ENCODE assay signal across 10 cellular contexts in genomic region chr17:44094701-44095387, GRCh38. TPM values are rescaled to one million over a fixed set of nuclear protein-coding genes. Genes with fewer than 3 reads are reported as not detected.
DNase-seq lines count a peak whose midpoint lies in the region; ATAC-seq, FAIRE-seq and TF ChIP-seq lines count a peak whose summit lies in the region.
"Had no signal": no experiment of that assay in that cellular context is flagged by ENCODE, and none has a peak within 500 bp of the region (broad histone marks: within the 10 kb centered on the region; RNA-seq: fewer than 3 reads in every experiment).

No MANE protein-coding gene starts in this region.

- no peak for ATAC-seq in HepG2
- ATAC-seq in right lobe of liver, result no peak
- ATAC-seq in GM19328 (IDR thresholded peaks at IDR 0.05; ENCODE audit: unreplicated experiment), result no peak

- peaks cover 8% of the 10 kb centered on the region for H3K79me1 ChIP-seq in neuronal stem cell (ENCODE audit: low read depth, low read length)

- TF ChIP-seq EP300 in HepG2 (IDR thresholded peaks at IDR 0.05; ENCODE audit: low read depth in 2 of 2, low read length in 2 of 2), result no peak
- TF ChIP-seq EP300 in HepG2 (CRISPR knock-in tag; IDR thresholded peaks at IDR 0.05; ENCODE audit: borderline replicate concordance), result no peak

- no TSS peak for BruUV-seq in HepG2 (replicated peaks; lab: Mats Ljungman, UMichigan)

- H3K9ac ChIP-seq in HepG2 (ENCODE audit: insufficient read depth, low read depth, low read length) (peak overlapping the region; percentile 80; the same call in 1 of the 2 replicates), neuronal stem cell (ENCODE audit: low read depth, low read length, poor library complexity) (no peak overlapping the region)

- peak overlapping the region; percentile 87; the same call in 1 of the 2 replicates for H3K4me2 ChIP-seq in HepG2 (ENCODE audit: low read depth, low read length)
- H3K4me2 ChIP-seq in neuronal stem cell (ENCODE audit: insufficient read depth, low read length, poor library complexity, severe bottlenecking), result peak overlapping the region; percentile 50

- CTCF ChIA-PET in HepG2 (lab: Yijun Ruan, JAX; ENCODE audit: low intra/inter-chr PET ratio, low total read pairs), result interaction anchor here (1.0 to 2.4 kb wide), 3 partner anchors 11 to 21 kb away, joined by 3 to 17 read pairs (median 3); no protein-coding TSS in a partner anchor

- no peak overlapping the region for H3K4me3 Mint-ChIP-seq in endothelial cell (ENCODE audit: unreplicated experiment)
- no peak overlapping the region for H3K4me3 Mint-ChIP-seq in activated CD4-positive, alpha-beta T cell treated with anti-CD3 and anti-CD28 coated beads, Interleukin-2, amount 10 ng/mL, durations not matched to agents 24 days and 14 days

- DNase-seq in HepG2 (ENCODE audit: low spot score), result no peak
- DNase-seq in right lobe of liver, result no peak
- no peak for DNase-seq in endothelial cell (ENCODE audit: low spot score)
- no peak for DNase-seq in neuronal stem cell (ENCODE audit: low spot score)
- DNase-seq in activated CD4-positive, alpha-beta T cell treated with anti-CD3 and anti-CD28 coated beads, Interleukin-2, amount 10 ng/mL, durations not matched to agents 24 days and 14 days, result no peak
- no peak for DNase-seq in activated gamma-delta T cell (lab: John Stamatoyannopoulos, UW)
- no peak for DNase-seq in NOMO-1 treated with DMSO at 0.1 percent for 48 hours (lab: John Stamatoyannopoulos, UW; ENCODE audit: unreplicated experiment)
- DNase-seq: stimulated activated CD4-positive, alpha-beta T cell treated with anti-CD3 and anti-CD28 coated beads, Interleukin-2, amount 100 ng/mL, for 24 hours; T-cell had no signal

- H4K91ac ChIP-seq in neuronal stem cell (ENCODE audit: low read depth, low read length, poor library complexity), result no peak overlapping the region

- H3K27me3 Mint-ChIP-seq in endothelial cell (ENCODE audit: unreplicated experiment), result peaks cover 11% of the 10 kb centered on the region
- no peaks in the 10 kb centered on the region for H3K27me3 Mint-ChIP-seq in activated CD4-positive, alpha-beta T cell treated with anti-CD3 and anti-CD28 coated beads, Interleukin-2, amount 10 ng/mL, durations not matched to agents 24 days and 14 days
- H3K27me3 Mint-ChIP-seq: T-cell had no signal

- H3K27me3 ChIP-seq in HepG2 (ENCODE audit: control insufficient read depth in 1 of 2, insufficient read depth in 2 of 2, low read length in 2 of 2) (no peaks in the 10 kb centered on the region), right lobe of liver (no peaks in the 10 kb centered on the region), neuronal stem cell (ENCODE audit: control insufficient read depth in 3 of 3, insufficient read depth in 3 of 3, low read depth in 1 of 3, low read length in 3 of 3) (no peaks in the 10 kb centered on the region)

- H3K27ac Mint-ChIP-seq in endothelial cell (ENCODE audit: unreplicated experiment), result peak overlapping the region; percentile 100
- H3K27ac Mint-ChIP-seq in activated CD4-positive, alpha-beta T cell treated with anti-CD3 and anti-CD28 coated beads, Interleukin-2, amount 10 ng/mL, durations not matched to agents 24 days and 14 days, result no peak overlapping the region
- H3K27ac Mint-ChIP-seq: T-cell had no signal

- H3K9me3 ChIP-seq in HepG2 (ENCODE audit: low read length), result no peaks in the 10 kb centered on the region
- no peaks in the 10 kb centered on the region for H3K9me3 ChIP-seq in right lobe of liver
- no peaks in the 10 kb centered on the region for H3K9me3 ChIP-seq in neuronal stem cell (replicated peaks in 1 of 2; ENCODE audit: control insufficient read depth in 2 of 2, insufficient read depth in 1 of 2, low read depth in 1 of 2, low read length in 2 of 2)

- TF ChIP-seq RAD21 in HepG2 (CRISPR knock-in tag; IDR thresholded peaks at IDR 0.05), result no peak

- no peak for TF ChIP-seq POLR2A in HepG2 (IDR thresholded peaks at IDR 0.05; ENCODE audit: insufficient read depth in 1 of 2, low read depth in 2 of 2, low read length in 2 of 2)
- TF ChIP-seq POLR2A in right lobe of liver (IDR thresholded peaks at IDR 0.05), result no peak

- H3K27ac ChIP-seq in HepG2 (ENCODE audit: extremely low read length, insufficient read depth, low read length) (peak overlapping the region; percentile 94), right lobe of liver (peak overlapping the region in 1 of 3 donors; percentile 68), neuronal stem cell (replicated peaks; ENCODE audit: low read length) (peak overlapping the region; percentile 99)

- H2BK15ac ChIP-seq in neuronal stem cell (ENCODE audit: low read length), result no peak overlapping the region

- H3K9me3 Mint-ChIP-seq in endothelial cell (ENCODE audit: unreplicated experiment), result no peaks in the 10 kb centered on the region
- no peaks in the 10 kb centered on the region for H3K9me3 Mint-ChIP-seq in activated CD4-positive, alpha-beta T cell treated with anti-CD3 and anti-CD28 coated beads, Interleukin-2, amount 10 ng/mL, durations not matched to agents 24 days and 14 days
- H3K9me3 Mint-ChIP-seq: T-cell had no signal

- no peak overlapping the region for H4K8ac ChIP-seq in neuronal stem cell (ENCODE audit: low read depth, low read length)

- H2BK5ac ChIP-seq in neuronal stem cell (ENCODE audit: low read length), result peak overlapping the region; percentile 85

- TF ChIP-seq CTCF in HepG2 (CRISPR knock-in tag; IDR thresholded peaks at IDR 0.05), result no peak
- TF ChIP-seq CTCF in right lobe of liver (IDR thresholded peaks at IDR 0.05), result no peak
- no peak for TF ChIP-seq CTCF in endothelial cell (IDR thresholded peaks at IDR 0.05; ENCODE audit: unreplicated experiment)

- POLR2A ChIA-PET in HepG2 (lab: Yijun Ruan, JAX), result interaction anchor here (1.0 to 3.1 kb wide), 6 partner anchors 13 to 92 kb away, joined by 4 to 23 read pairs (median 14); partner anchors contain the start of genes G6PC3, HDAC5, LSM12 and TMUB2

- no peak overlapping the region for H2AK5ac ChIP-seq in neuronal stem cell (ENCODE audit: low read depth, low read length)

- no peak overlapping the region for H3K4ac ChIP-seq in neuronal stem cell (ENCODE audit: low read length)

- no peak overlapping the region for H2BK120ac ChIP-seq in neuronal stem cell (ENCODE audit: low read depth, low read length)

- peaks cover 11% of the 10 kb centered on the region for H3K79me2 ChIP-seq in HepG2 (ENCODE audit: insufficient read depth, low read length)

- intact Hi-C loops in HepG2 (cut with micrococcal nuclease; ENCODE audit: unreplicated experiment), result no loop called here
- intact Hi-C loops in right lobe of liver (cut with DNase I), result no loop called here
- intact Hi-C loops in activated CD4-positive, alpha-beta T cell treated with anti-CD3 and anti-CD28 coated beads, Interleukin-2, amount 10 ng/mL, durations not matched to agents 24 days and 14 days (cut with micrococcal nuclease), result no loop called here

- peaks cover 47% of the 10 kb centered on the region for H3K4me1 ChIP-seq in HepG2 (ENCODE audit: insufficient read depth, low read length)
- peaks cover 0 to 35% (median 19%) of the 10 kb centered on the region in 4 donors for H3K4me1 ChIP-seq in right lobe of liver
- peaks cover 10 to 12% of the 10 kb centered on the region in 2 donors for H3K4me1 ChIP-seq in neuronal stem cell (ENCODE audit: control insufficient read depth in 2 of 2, insufficient read depth in 1 of 2, low read depth in 1 of 2, low read length in 2 of 2)

- H3K36me3 Mint-ChIP-seq in endothelial cell (ENCODE audit: low read depth, unreplicated experiment), result peaks cover 5% of the 10 kb centered on the region
- H3K36me3 Mint-ChIP-seq in activated CD4-positive, alpha-beta T cell treated with anti-CD3 and anti-CD28 coated beads, Interleukin-2, amount 10 ng/mL, durations not matched to agents 24 days and 14 days (ENCODE audit: low read depth), result peaks cover 2% of the 10 kb centered on the region

- no peak overlapping the region for H3K4me3 ChIP-seq in HepG2 (replicated peaks in 1 of 3; ENCODE audit: insufficient read depth in 1 of 3, low read depth in 2 of 3, low read length in 3 of 3)
- H3K4me3 ChIP-seq in right lobe of liver, result no peak overlapping the region
- peak overlapping the region in 1 of 2 donors; percentile 45 for H3K4me3 ChIP-seq in neuronal stem cell (ENCODE audit: low read length in 2 of 2)

- no peak overlapping the region for H2AFZ ChIP-seq in HepG2 (ENCODE audit: low read length)
- no peak overlapping the region for H2AFZ ChIP-seq in neuronal stem cell (ENCODE audit: low read length)

- H3K23ac ChIP-seq in neuronal stem cell (ENCODE audit: low read depth, low read length, poor library complexity), result no peak overlapping the region

- H3K4me1 Mint-ChIP-seq in endothelial cell (ENCODE audit: unreplicated experiment), result peaks cover 42% of the 10 kb centered on the region
- peaks cover 10% of the 10 kb centered on the region for H3K4me1 Mint-ChIP-seq in activated CD4-positive, alpha-beta T cell treated with anti-CD3 and anti-CD28 coated beads, Interleukin-2, amount 10 ng/mL, durations not matched to agents 24 days and 14 days

- in situ Hi-C loops in HepG2 (cut with HindIII; ENCODE audit: extremely low pct_ligation_motif_present, low pct_unique_long_range_greater_than_20kb), result no loop called here

- H3K14ac ChIP-seq in neuronal stem cell (ENCODE audit: low read length), result no peak overlapping the region

- peaks cover 7% of the 10 kb centered on the region; the same call in 1 of the 2 replicates for H4K20me1 ChIP-seq in HepG2 (ENCODE audit: insufficient read depth, low read length)

- H3K36me3 ChIP-seq in HepG2 (replicated peaks in 1 of 2; ENCODE audit: control insufficient read depth in 1 of 2, insufficient read depth in 2 of 2, low read length in 2 of 2) (peaks cover 15 to 25% of the 10 kb centered on the region in 2 experiments), right lobe of liver (peaks cover 0 to 29% (median 0%) of the 10 kb centered on the region in 4 donors), neuronal stem cell (replicated peaks in 1 of 2; ENCODE audit: control insufficient read depth in 2 of 2, insufficient read depth in 2 of 2, low read length in 2 of 2) (peaks cover 16 to 24% of the 10 kb centered on the region in 2 donors)

- peak overlapping the region; percentile 33 for H3K18ac ChIP-seq in neuronal stem cell (ENCODE audit: low read length)

- WGBS in HepG2 (ENCODE audit: low lambda C conversion rate), result 94% methylated on average over 8 of the region's 8 CpGs
- WGBS in right lobe of liver (ENCODE audit: insufficient coverage, low coverage, low lambda C conversion rate, missing lambda C conversion rate), result 79% methylated on average over 7 of the region's 8 CpGs
- no CpG with 5 or more reads among the region's 8 CpGs for WGBS in neuronal stem cell (ENCODE audit: extremely low coverage in 2 of 2, insufficient read length in 2 of 2, insufficient replicate concordance in 1 of 2), 2 donors

- no peak overlapping the region for H2BK12ac ChIP-seq in neuronal stem cell (ENCODE audit: low read length)

- FAIRE-seq in HepG2 (lab: Jason Lieb, UNC), result no peak

RNA-seq across cellular contexts. Expression of gene G6PC3, which starts 24.3 kb away (rescaled TPM):
- total RNA-seq in HepG2 (2016; rRNA removed; fragmentation: Illumina TruSeq; extraction: Trizol) (18.8 and 38.5 TPM in 2 replicates), right lobe of liver (10 to 100 TPM in 2 of 6 experiments, 1 to 10 TPM in 4; 5.9 to 24.2 (median 9.9) TPM), endothelial cell (ENCODE audit: unreplicated experiment) (113 TPM)
- 8.6 and 14.9 TPM in 2 replicates for total RNA-seq in HepG2 (2016; cell fraction: cytosol; rRNA removed; fragmentation: Illumina TruSeq; extraction: Trizol; ENCODE audit: low read depth)
- total RNA-seq in HepG2 (2016; cell fraction: insoluble cytoplasmic fraction; rRNA removed; fragmentation: Illumina TruSeq; extraction: Trizol), result 17.5 and 37.8 TPM in 2 replicates
- 16.0 and 22.0 TPM in 2 replicates for total RNA-seq in HepG2 (2016; cell fraction: membrane; rRNA removed; fragmentation: Illumina TruSeq; extraction: Trizol)
- 40.7 and 44.5 TPM in 2 replicates for total RNA-seq in HepG2 (2016; cell fraction: nucleus; rRNA removed; fragmentation: Illumina TruSeq; extraction: Trizol)
- polyA plus RNA-seq in HepG2 (2011; rRNA removed), result 75.8 and 76.1 TPM in 2 replicates
- 79.2 and 116 TPM in 2 replicates for polyA plus RNA-seq in HepG2 (2011; cell fraction: cytosol; rRNA removed)
- 46.2 and 49.1 TPM in 2 replicates for polyA plus RNA-seq in HepG2 (2011; cell fraction: nucleus; rRNA removed)
- 40.3 and 62.7 TPM in 2 replicates for polyA plus RNA-seq in HepG2 (2012)
- 24.5 and 33.4 TPM in 2 replicates for polyA plus RNA-seq in HepG2 (2016; cell fraction: cytosol; fragmentation: Illumina TruSeq; extraction: Trizol; ENCODE audit: low read depth)
- polyA plus RNA-seq in HepG2 (2016; cell fraction: insoluble cytoplasmic fraction; fragmentation: Illumina TruSeq; extraction: Trizol; ENCODE audit: low read depth), result 41.7 and 46.0 TPM in 2 replicates
- polyA plus RNA-seq in HepG2 (2016; cell fraction: membrane; fragmentation: Illumina TruSeq; extraction: Trizol; ENCODE audit: low read depth), result 39.8 and 42.2 TPM in 2 replicates
- 126 and 134 TPM in 2 replicates for polyA plus RNA-seq in HepG2 (2016; cell fraction: nucleus; fragmentation: Illumina TruSeq; extraction: Trizol; ENCODE audit: insufficient read depth, low read depth)
- polyA minus RNA-seq in HepG2 (2011; rRNA and poly(A)+ RNA removed; ENCODE audit: low replicate concordance), result 232 and 267 TPM in 2 replicates
- 41.8 and 52.8 TPM in 2 replicates for polyA minus RNA-seq in HepG2 (2011; cell fraction: cytosol; rRNA and poly(A)+ RNA removed)
- 25.0 and 33.2 TPM in 2 replicates for polyA minus RNA-seq in HepG2 (2011; cell fraction: nucleus; rRNA and poly(A)+ RNA removed)
- polyA plus RNA-seq in neuronal stem cell (2013, experiment 1 of 2), result 126 TPM
- polyA plus RNA-seq in neuronal stem cell (2013, experiment 2 of 2), result 131 TPM
- 33.3 and 34.1 TPM in 2 replicates for total RNA-seq in activated CD4-positive, alpha-beta T cell treated with anti-CD3 and anti-CD28 coated beads, Interleukin-2, amount 10 ng/mL, durations not matched to agents 24 days and 14 days

RNA-seq across cellular contexts. Expression of gene LSM12, which starts 28.4 kb away (rescaled TPM):
- total RNA-seq in HepG2 (2016; rRNA removed; fragmentation: Illumina TruSeq; extraction: Trizol), result 52.8 and 58.4 TPM in 2 replicates
- 33.1 and 35.6 TPM in 2 replicates for total RNA-seq in HepG2 (2016; cell fraction: cytosol; rRNA removed; fragmentation: Illumina TruSeq; extraction: Trizol; ENCODE audit: low read depth)
- total RNA-seq in HepG2 (2016; cell fraction: insoluble cytoplasmic fraction; rRNA removed; fragmentation: Illumina TruSeq; extraction: Trizol), result 54.1 and 58.0 TPM in 2 replicates
- total RNA-seq in HepG2 (2016; cell fraction: membrane; rRNA removed; fragmentation: Illumina TruSeq; extraction: Trizol), result 83.5 and 84.1 TPM in 2 replicates
- 32.8 and 34.5 TPM in 2 replicates for total RNA-seq in HepG2 (2016; cell fraction: nucleus; rRNA removed; fragmentation: Illumina TruSeq; extraction: Trizol)
- 43.3 and 55.7 TPM in 2 replicates for polyA plus RNA-seq in HepG2 (2011; rRNA removed)
- 39.5 and 49.1 TPM in 2 replicates for polyA plus RNA-seq in HepG2 (2011; cell fraction: cytosol; rRNA removed)
- 23.0 and 23.8 TPM in 2 replicates for polyA plus RNA-seq in HepG2 (2011; cell fraction: nucleus; rRNA removed)
- 41.3 and 43.4 TPM in 2 replicates for polyA plus RNA-seq in HepG2 (2012)
- 42.1 and 49.1 TPM in 2 replicates for polyA plus RNA-seq in HepG2 (2016; cell fraction: cytosol; fragmentation: Illumina TruSeq; extraction: Trizol; ENCODE audit: low read depth)
- polyA plus RNA-seq in HepG2 (2016; cell fraction: insoluble cytoplasmic fraction; fragmentation: Illumina TruSeq; extraction: Trizol; ENCODE audit: low read depth), result 92.1 and 94.1 TPM in 2 replicates
- 93.0 and 95.9 TPM in 2 replicates for polyA plus RNA-seq in HepG2 (2016; cell fraction: membrane; fragmentation: Illumina TruSeq; extraction: Trizol; ENCODE audit: low read depth)
- polyA plus RNA-seq in HepG2 (2016; cell fraction: nucleus; fragmentation: Illumina TruSeq; extraction: Trizol; ENCODE audit: insufficient read depth, low read depth), result 65.1 and 74.2 TPM in 2 replicates
- polyA minus RNA-seq in HepG2 (2011; rRNA and poly(A)+ RNA removed; ENCODE audit: low replicate concordance), result 62.0 and 88.5 TPM in 2 replicates
- 34.6 and 39.9 TPM in 2 replicates for polyA minus RNA-seq in HepG2 (2011; cell fraction: cytosol; rRNA and poly(A)+ RNA removed)
- polyA minus RNA-seq in HepG2 (2011; cell fraction: nucleus; rRNA and poly(A)+ RNA removed), result 40.4 and 42.5 TPM in 2 replicates
- total RNA-seq in right lobe of liver, result 10 to 100 TPM; 24.2 to 30.6 (median 29.4) TPM
- 63.0 TPM for total RNA-seq in endothelial cell (ENCODE audit: unreplicated experiment)
- 88.7 TPM for polyA plus RNA-seq in neuronal stem cell (2013, experiment 1 of 2)
- 90.7 TPM for polyA plus RNA-seq in neuronal stem cell (2013, experiment 2 of 2)
- 101 and 107 TPM in 2 replicates for total RNA-seq in activated CD4-positive, alpha-beta T cell treated with anti-CD3 and anti-CD28 coated beads, Interleukin-2, amount 10 ng/mL, durations not matched to agents 24 days and 14 days

RNA-seq across cellular contexts. Expression of gene HDAC5, which starts 28.6 kb away (rescaled TPM):
- total RNA-seq in HepG2 (2016; rRNA removed; fragmentation: Illumina TruSeq; extraction: Trizol) (34.0 and 46.4 TPM in 2 replicates), right lobe of liver (10 to 100 TPM; 12.0 to 26.4 (median 15.5) TPM), endothelial cell (ENCODE audit: unreplicated experiment) (51.4 TPM)
- 9.5 and 10.8 TPM in 2 replicates for total RNA-seq in HepG2 (2016; cell fraction: cytosol; rRNA removed; fragmentation: Illumina TruSeq; extraction: Trizol; ENCODE audit: low read depth)
- total RNA-seq in HepG2 (2016; cell fraction: insoluble cytoplasmic fraction; rRNA removed; fragmentation: Illumina TruSeq; extraction: Trizol), result 32.6 and 44.0 TPM in 2 replicates
- 18.6 and 21.1 TPM in 2 replicates for total RNA-seq in HepG2 (2016; cell fraction: membrane; rRNA removed; fragmentation: Illumina TruSeq; extraction: Trizol)
- 37.8 and 39.5 TPM in 2 replicates for total RNA-seq in HepG2 (2016; cell fraction: nucleus; rRNA removed; fragmentation: Illumina TruSeq; extraction: Trizol)
- 85.4 and 140 TPM in 2 replicates for polyA plus RNA-seq in HepG2 (2011; rRNA removed)
- polyA plus RNA-seq in HepG2 (2011; cell fraction: cytosol; rRNA removed), result 66.8 and 91.0 TPM in 2 replicates
- polyA plus RNA-seq in HepG2 (2011; cell fraction: nucleus; rRNA removed), result 179 and 189 TPM in 2 replicates
- 88.1 and 102 TPM in 2 replicates for polyA plus RNA-seq in HepG2 (2012)
- 3.3 and 3.4 TPM in 2 replicates for polyA plus RNA-seq in HepG2 (2016; cell fraction: cytosol; fragmentation: Illumina TruSeq; extraction: Trizol; ENCODE audit: low read depth)
- 24.1 and 29.9 TPM in 2 replicates for polyA plus RNA-seq in HepG2 (2016; cell fraction: insoluble cytoplasmic fraction; fragmentation: Illumina TruSeq; extraction: Trizol; ENCODE audit: low read depth)
- polyA plus RNA-seq in HepG2 (2016; cell fraction: membrane; fragmentation: Illumina TruSeq; extraction: Trizol; ENCODE audit: low read depth), result 9.7 and 10.3 TPM in 2 replicates
- polyA plus RNA-seq in HepG2 (2016; cell fraction: nucleus; fragmentation: Illumina TruSeq; extraction: Trizol; ENCODE audit: insufficient read depth, low read depth), result 56.7 and 66.5 TPM in 2 replicates
- polyA minus RNA-seq in HepG2 (2011; rRNA and poly(A)+ RNA removed; ENCODE audit: low replicate concordance), result 59.4 and 315 TPM in 2 replicates
- polyA minus RNA-seq in HepG2 (2011; cell fraction: cytosol; rRNA and poly(A)+ RNA removed), result 82.1 and 94.7 TPM in 2 replicates
- 68.9 and 78.6 TPM in 2 replicates for polyA minus RNA-seq in HepG2 (2011; cell fraction: nucleus; rRNA and poly(A)+ RNA removed)
- 43.3 TPM for polyA plus RNA-seq in neuronal stem cell (2013, experiment 1 of 2)
- 44.0 TPM for polyA plus RNA-seq in neuronal stem cell (2013, experiment 2 of 2)
- total RNA-seq in activated CD4-positive, alpha-beta T cell treated with anti-CD3 and anti-CD28 coated beads, Interleukin-2, amount 10 ng/mL, durations not matched to agents 24 days and 14 days, result 16.1 and 17.7 TPM in 2 replicates

RNA-seq across cellular contexts. Expression of gene HROB, which starts 46.9 kb away (rescaled TPM):
- total RNA-seq in HepG2 (2016; rRNA removed; fragmentation: Illumina TruSeq; extraction: Trizol) (6.7 and 7.1 TPM in 2 replicates), right lobe of liver (1 to 10 TPM in 1 of 6 experiments, under 1 TPM in 5; 0.20 to 1.1 (median 0.40) TPM), endothelial cell (ENCODE audit: unreplicated experiment) (6.1 TPM)
- total RNA-seq in HepG2 (2016; cell fraction: cytosol; rRNA removed; fragmentation: Illumina TruSeq; extraction: Trizol; ENCODE audit: low read depth), result 5.6 and 7.4 TPM in 2 replicates
- total RNA-seq in HepG2 (2016; cell fraction: insoluble cytoplasmic fraction; rRNA removed; fragmentation: Illumina TruSeq; extraction: Trizol), result 5.5 and 5.6 TPM in 2 replicates
- total RNA-seq in HepG2 (2016; cell fraction: membrane; rRNA removed; fragmentation: Illumina TruSeq; extraction: Trizol), result 5.5 and 5.6 TPM in 2 replicates
- 5.1 and 5.5 TPM in 2 replicates for total RNA-seq in HepG2 (2016; cell fraction: nucleus; rRNA removed; fragmentation: Illumina TruSeq; extraction: Trizol)
- polyA plus RNA-seq in HepG2 (2011; rRNA removed), result 5.0 and 6.1 TPM in 2 replicates
- 3.3 and 4.0 TPM in 2 replicates for polyA plus RNA-seq in HepG2 (2011; cell fraction: cytosol; rRNA removed)
- polyA plus RNA-seq in HepG2 (2011; cell fraction: nucleus; rRNA removed), result 7.3 and 8.7 TPM in 2 replicates
- 2.5 and 4.8 TPM in 2 replicates for polyA plus RNA-seq in HepG2 (2012)
- 1.4 and 1.5 TPM in 2 replicates for polyA plus RNA-seq in HepG2 (2016; cell fraction: cytosol; fragmentation: Illumina TruSeq; extraction: Trizol; ENCODE audit: low read depth)
- 6.2 and 7.5 TPM in 2 replicates for polyA plus RNA-seq in HepG2 (2016; cell fraction: insoluble cytoplasmic fraction; fragmentation: Illumina TruSeq; extraction: Trizol; ENCODE audit: low read depth)
- polyA plus RNA-seq in HepG2 (2016; cell fraction: membrane; fragmentation: Illumina TruSeq; extraction: Trizol; ENCODE audit: low read depth), result 2.2 and 3.0 TPM in 2 replicates
- 14.2 and 16.9 TPM in 2 replicates for polyA plus RNA-seq in HepG2 (2016; cell fraction: nucleus; fragmentation: Illumina TruSeq; extraction: Trizol; ENCODE audit: insufficient read depth, low read depth)
- polyA minus RNA-seq in HepG2 (2011; rRNA and poly(A)+ RNA removed; ENCODE audit: low replicate concordance), result 11.6 and 25.6 TPM in 2 replicates
- 2.7 and 4.6 TPM in 2 replicates for polyA minus RNA-seq in HepG2 (2011; cell fraction: cytosol; rRNA and poly(A)+ RNA removed)
- polyA minus RNA-seq in HepG2 (2011; cell fraction: nucleus; rRNA and poly(A)+ RNA removed), result 3.9 and 4.5 TPM in 2 replicates
- 7.6 TPM for polyA plus RNA-seq in neuronal stem cell (2013, experiment 1 of 2)
- polyA plus RNA-seq in neuronal stem cell (2013, experiment 2 of 2), result 7.8 TPM
- total RNA-seq in activated CD4-positive, alpha-beta T cell treated with anti-CD3 and anti-CD28 coated beads, Interleukin-2, amount 10 ng/mL, durations not matched to agents 24 days and 14 days, result 23.8 and 24.5 TPM in 2 replicates
